ENCODE assay signal across 20 cellular contexts in the genomic region with DNA sequence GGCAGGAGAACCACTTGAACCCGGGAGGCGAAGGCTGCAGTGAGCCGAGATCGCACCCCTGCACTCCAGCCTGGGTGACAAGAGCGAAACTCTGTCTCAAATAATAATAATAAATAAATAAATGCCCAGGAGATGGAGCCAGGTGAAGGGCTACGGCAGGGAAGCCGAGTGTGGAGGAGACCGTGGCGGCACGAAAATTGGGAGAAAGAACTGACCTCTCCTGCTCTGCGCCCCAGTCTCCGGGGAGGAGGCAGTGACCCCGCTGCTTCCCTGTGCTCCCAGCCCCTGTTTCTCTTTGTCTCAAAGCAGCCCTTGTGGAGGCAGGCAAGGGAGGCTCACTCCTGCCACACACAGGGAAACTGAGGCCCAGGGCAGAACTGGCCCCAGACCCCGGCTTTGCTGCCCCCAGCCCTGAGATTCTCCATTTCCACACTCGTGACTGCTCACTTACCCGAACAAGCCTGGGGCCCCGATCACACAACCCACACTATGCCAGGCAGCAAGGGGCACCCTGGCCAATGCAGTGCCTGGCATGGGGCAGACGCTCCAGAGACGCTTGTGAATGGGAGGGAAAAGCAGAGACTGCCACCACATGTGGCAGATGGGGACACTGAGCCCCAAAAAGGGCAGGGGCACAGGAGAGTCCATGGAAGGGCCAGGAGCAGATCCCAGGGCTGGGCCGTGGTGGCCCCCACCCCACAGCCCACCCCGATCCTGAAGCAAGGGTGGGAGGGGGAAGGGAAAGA.
"Had no signal": no experiment of that assay in that cellular context is flagged by ENCODE, and none has a peak within 500 bp of the region (broad histone marks: within the 10 kb centered on the region; RNA-seq: fewer than 3 reads in every experiment).

No MANE protein-coding gene starts in this region.

- H3K36me3 ChIP-seq: breast epithelium, thyroid gland, upper lobe of left lung, vagina had no signal

- H3K27me3 ChIP-seq: thyroid gland, vagina had no signal

- ATAC-seq: activated CD8-positive, alpha-beta memory T cell treated with anti-CD3 and anti-CD28 coated beads, Interleukin-2, amount 10 ng/mL, durations not matched to agents 7 days and 5 days; esophagus mucosa; left colon; stimulated activated effector memory CD8-positive, alpha-beta T cell treated with anti-CD3 and anti-CD28 coated beads, Interleukin-12 subunit alpha, Interleukin-12 subunit beta, amount 100 ng/mL, for 72 hours had no signal

- H3K27me3 Mint-ChIP-seq: stimulated activated naive CD8-positive, alpha-beta T cell treated with anti-CD3 and anti-CD28 coated beads, Interleukin-15, amount 100 ng/mL, for 72 hours had no signal

- DNase-seq: activated naive CD4-positive, alpha-beta T cell; foreskin fibroblast; hippocampal formation; kidney; mammary epithelial cell; stimulated activated CD4-positive, alpha-beta T cell treated with anti-CD3 and anti-CD28 coated beads, Interleukin-4, amount 100 ng/mL, for 1 hour; stimulated activated naive CD8-positive, alpha-beta T cell treated with anti-CD3 and anti-CD28 coated beads, Interleukin-15, amount 100 ng/mL, for 72 hours; thyroid gland had no signal

- H3K9me3 Mint-ChIP-seq: activated CD4-positive, alpha-beta memory T cell treated with anti-CD3 and anti-CD28 coated beads, Interleukin-2, amount 10 ng/mL, durations not matched to agents 7 days and 5 days; activated naive CD4-positive, alpha-beta T cell treated with anti-CD3 and anti-CD28 coated beads, Interleukin-2, amount 50 U/mL, for 72 hours; dendritic cell treated with granulocyte-macrophage colony-stimulating factor and Interleukin-4, amounts not matched to agents 40 ng/mL and 50 ng/mL, for 4 days; endodermal cell; nephron; stimulated activated effector memory CD8-positive, alpha-beta T cell treated with anti-CD3 and anti-CD28 coated beads, Interleukin-12 subunit alpha, Interleukin-12 subunit beta, amount 100 ng/mL, for 72 hours; stimulated activated naive CD8-positive, alpha-beta T cell treated with anti-CD3 and anti-CD28 coated beads, Interleukin-15, amount 100 ng/mL, for 72 hours had no signal

- H3K4me3 Mint-ChIP-seq: activated CD4-positive, alpha-beta memory T cell treated with anti-CD3 and anti-CD28 coated beads, Interleukin-2, amount 10 ng/mL, durations not matched to agents 7 days and 5 days; activated CD8-positive, alpha-beta memory T cell treated with anti-CD3 and anti-CD28 coated beads, Interleukin-2, amount 10 ng/mL, durations not matched to agents 7 days and 5 days; dendritic cell treated with granulocyte-macrophage colony-stimulating factor and Interleukin-4, amounts not matched to agents 40 ng/mL and 50 ng/mL, for 4 days; endodermal cell; nephron; stimulated activated effector memory CD8-positive, alpha-beta T cell treated with anti-CD3 and anti-CD28 coated beads, Interleukin-12 subunit alpha, Interleukin-12 subunit beta, amount 100 ng/mL, for 72 hours; stimulated activated naive CD8-positive, alpha-beta T cell treated with anti-CD3 and anti-CD28 coated beads, Interleukin-15, amount 100 ng/mL, for 72 hours had no signal

- H3K4me3 ChIP-seq: breast epithelium, thyroid gland, upper lobe of left lung, vagina had no signal

- H3K27ac Mint-ChIP-seq: activated CD4-positive, alpha-beta memory T cell treated with anti-CD3 and anti-CD28 coated beads, Interleukin-2, amount 10 ng/mL, durations not matched to agents 7 days and 5 days; activated CD8-positive, alpha-beta memory T cell treated with anti-CD3 and anti-CD28 coated beads, Interleukin-2, amount 10 ng/mL, durations not matched to agents 7 days and 5 days; dendritic cell treated with granulocyte-macrophage colony-stimulating factor and Interleukin-4, amounts not matched to agents 40 ng/mL and 50 ng/mL, for 4 days; endodermal cell; nephron; stimulated activated effector memory CD8-positive, alpha-beta T cell treated with anti-CD3 and anti-CD28 coated beads, Interleukin-12 subunit alpha, Interleukin-12 subunit beta, amount 100 ng/mL, for 72 hours had no signal

- H3K36me3 Mint-ChIP-seq: activated CD8-positive, alpha-beta memory T cell treated with anti-CD3 and anti-CD28 coated beads, Interleukin-2, amount 10 ng/mL, durations not matched to agents 7 days and 5 days; activated naive CD4-positive, alpha-beta T cell treated with anti-CD3 and anti-CD28 coated beads, Interleukin-2, amount 50 U/mL, for 72 hours; stimulated activated effector memory CD8-positive, alpha-beta T cell treated with anti-CD3 and anti-CD28 coated beads, Interleukin-12 subunit alpha, Interleukin-12 subunit beta, amount 100 ng/mL, for 72 hours had no signal

- H3K4me1 Mint-ChIP-seq: nephron had no signal
